Comparison of ENCODE assay signal across 8 cellular contexts in genomic region chr10:48289652-48290238, GRCh38. TPM values are rescaled to one million over a fixed set of nuclear protein-coding genes. Genes with fewer than 3 reads are reported as not detected.
DNase-seq lines count a peak whose midpoint lies in the region; ATAC-seq and TF ChIP-seq lines count a peak whose summit lies in the region.

No MANE protein-coding gene starts in this region.

- H3K36me3 Mint-ChIP-seq in Caco-2 (ENCODE audit: insufficient read depth, unreplicated experiment), result no peaks in the 10 kb centered on the region

- no peaks in the 10 kb centered on the region for H3K79me2 ChIP-seq in Loucy (ENCODE audit: insufficient read depth, low read length)

- peaks cover 11% of the 10 kb centered on the region for H3K27me3 Mint-ChIP-seq in Caco-2 (ENCODE audit: insufficient read depth, unreplicated experiment)

- H3F3A ChIP-seq in Loucy (ENCODE audit: low read depth), result no peaks in the 10 kb centered on the region

- TF ChIP-seq CTCF in Caco-2 (IDR thresholded peaks at IDR 0.05; ENCODE audit: insufficient read depth in 1 of 2, low read depth in 1 of 2, low read length in 1 of 2, severe bottlenecking in 1 of 2, unreplicated experiment in 1 of 2) (peak; percentile 96), Loucy (conservative IDR thresholded peaks at IDR 0.05; ENCODE audit: low read length) (peak; percentile 83), WERI-Rb-1 (IDR thresholded peaks at IDR 0.05; ENCODE audit: low read depth, low read length) (peak; percentile 86), lower lobe of right lung (IDR thresholded peaks at IDR 0.05) (peak; percentile 80)

- CTCF ChIA-PET in Caco-2 (lab: Charles Lee), result interaction anchor here (0.6 to 1.2 kb wide), 5 partner anchors 16 to 155 kb away, joined by 3 to 12 read pairs (median 3); partner anchors contain the start of gene MAPK8

- H3K9me3 ChIP-seq in Caco-2, result no peaks in the 10 kb centered on the region
- no peaks in the 10 kb centered on the region for H3K9me3 ChIP-seq in Loucy (ENCODE audit: insufficient read depth, low read depth, low read length)
- H3K9me3 ChIP-seq in WERI-Rb-1 (ENCODE audit: severe bottlenecking), result no peaks in the 10 kb centered on the region
- no peaks in the 10 kb centered on the region for H3K9me3 ChIP-seq in lower lobe of right lung

- H2AFZ ChIP-seq in Loucy (ENCODE audit: low read length), result peak overlapping the region; percentile 57; the same call in 1 of the 2 replicates

- no peak overlapping the region for H3K4me3 ChIP-seq in Caco-2 (ENCODE audit: low read depth, low read length)
- H3K4me3 ChIP-seq in Loucy (ENCODE audit: low read length, poor library complexity, severe bottlenecking), result no peak overlapping the region
- H3K4me3 ChIP-seq in WERI-Rb-1 (ENCODE audit: low read depth, low read length), result no peak overlapping the region
- H3K4me3 ChIP-seq in lower lobe of right lung, result no peak overlapping the region

- H3K9me2 ChIP-seq in Loucy (replicated peaks; ENCODE audit: low read depth, low read length), result no peaks in the 10 kb centered on the region

- H3K9ac ChIP-seq in Loucy (ENCODE audit: low read depth, low read length, poor library complexity, severe bottlenecking), result no peak overlapping the region

- no peaks in the 10 kb centered on the region for H4K20me1 ChIP-seq in Loucy (ENCODE audit: insufficient read depth, low read length, poor library complexity, severe bottlenecking)

- no peak overlapping the region for H3K27ac Mint-ChIP-seq in Caco-2 (ENCODE audit: unreplicated experiment)

- H3K4me1 Mint-ChIP-seq in Caco-2 (ENCODE audit: low read depth, unreplicated experiment), result peaks cover 9% of the 10 kb centered on the region

- ATAC-seq in GM19467 (IDR thresholded peaks at IDR 0.05; ENCODE audit: unreplicated experiment), result peak; percentile 48
- peak; percentile 77 to 78 for ATAC-seq in lower lobe of right lung
- ATAC-seq in stimulated activated naive CD8-positive, alpha-beta T cell treated with anti-CD3 and anti-CD28 coated beads, Interleukin-15, Interleukin-2, amounts not matched to agents 100 U/mL and 50 U/mL, for 24 hours, result peak; percentile 52
- ATAC-seq in HG02973 (IDR thresholded peaks at IDR 0.05; ENCODE audit: unreplicated experiment), result no peak

- DNase-seq in Caco-2, result peak; percentile 66 to 81
- DNase-seq in WERI-Rb-1, result peak; percentile 84
- peak; percentile 29 for DNase-seq in dedifferentiated amniotic fluid mesenchymal stem cell (ENCODE audit: extremely low spot score)
- DNase-seq in lower lobe of right lung, result peak; percentile 55
- peak; percentile 52 for DNase-seq in stimulated activated naive CD8-positive, alpha-beta T cell treated with anti-CD3 and anti-CD28 coated beads, Interleukin-15, Interleukin-2, amounts not matched to agents 100 U/mL and 50 U/mL, for 24 hours

- H3K27ac ChIP-seq in WERI-Rb-1, result peak overlapping the region; percentile 93
- H3K27ac ChIP-seq in lower lobe of right lung, result no peak overlapping the region

- H3K27me3 ChIP-seq in Caco-2 (replicated peaks; ENCODE audit: control insufficient read depth, insufficient read depth, low read length) (no peaks in the 10 kb centered on the region; the same call in 1 of the 2 replicates), Loucy (ENCODE audit: insufficient read depth, low read length, poor library complexity, severe bottlenecking) (no peaks in the 10 kb centered on the region), WERI-Rb-1 (ENCODE audit: insufficient read depth, low read depth, severe bottlenecking) (no peaks in the 10 kb centered on the region), lower lobe of right lung (ENCODE audit: low read depth) (peaks cover 4% of the 10 kb centered on the region)

- no peak overlapping the region for H3K4me3 Mint-ChIP-seq in Caco-2 (ENCODE audit: unreplicated experiment)

- H3K4me1 ChIP-seq in Caco-2, result no peaks in the 10 kb centered on the region
- H3K4me1 ChIP-seq in Loucy (ENCODE audit: insufficient read depth, low read length, poor library complexity, severe bottlenecking), result no peaks in the 10 kb centered on the region
- peaks cover 7% of the 10 kb centered on the region for H3K4me1 ChIP-seq in lower lobe of right lung

- H3K4me2 ChIP-seq in Loucy (ENCODE audit: low read depth, low read length, poor library complexity, severe bottlenecking), result no peak overlapping the region

- POLR2A ChIA-PET in Caco-2 (lab: Charles Lee), result no interaction called here

- BruUV-seq in Caco-2 (replicated peaks; lab: Mats Ljungman, UMichigan), result no TSS peak

- no peaks in the 10 kb centered on the region for H3K36me3 ChIP-seq in Caco-2 (ENCODE audit: control insufficient read depth, insufficient read depth, low read length)
- H3K36me3 ChIP-seq in Loucy (ENCODE audit: insufficient read depth, low read length), result no peaks in the 10 kb centered on the region
- no peaks in the 10 kb centered on the region for H3K36me3 ChIP-seq in WERI-Rb-1
- H3K36me3 ChIP-seq in lower lobe of right lung, result no peaks in the 10 kb centered on the region

- intact Hi-C loops in Caco-2 (cut with micrococcal nuclease; ENCODE audit: unreplicated experiment) (loop anchor here (1.0 to 5.0 kb wide), 3 partner anchors 17 to 92 kb away; partner anchors contain the start of gene MAPK8), lower lobe of right lung (cut with DNase I) (no loop called here)

- peaks cover 15% of the 10 kb centered on the region for H3K9me3 Mint-ChIP-seq in Caco-2 (ENCODE audit: unreplicated experiment)

RNA-seq across cellular contexts. Expression of gene FRMPD2, which starts 15.2 kb away (rescaled TPM):
- 0.12 TPM in 1 of 2 replicates, not detected in the other for total RNA-seq in Caco-2 (2022)
- 5.3 TPM for total RNA-seq in lower lobe of right lung

RNA-seq across cellular contexts. Expression of gene MAPK8, which starts 16.7 kb away (rescaled TPM):
- total RNA-seq in Caco-2 (2022), result 76.1 and 83.3 TPM in 2 replicates
- total RNA-seq in lower lobe of right lung, result 47.9 TPM

Comparison
In these comparisons a context has a peak if more than half of its experiments do, and no peak if none do; other contexts are left out.
1. DNase-seq: peak in every context shown above with its lines; median percentile 84 in WERI-Rb-1; 74 in Caco-2; 55 in lower lobe of right lung; 52 in stimulated activated naive CD8-positive, alpha-beta T cell treated with anti-CD3 and anti-CD28 coated beads, Interleukin-15, Interleukin-2, amounts not matched to agents 100 U/mL and 50 U/mL, for 24 hours; 29 in dedifferentiated amniotic fluid mesenchymal stem cell.